Comparison of ENCODE assay signal across 21 cellular contexts in genomic region chr2:151119377-151119776, GRCh38.
A peak's percentile ranks its signal among the peaks of the same experiment; 100 is the strongest.
DNase-seq lines count a peak whose midpoint lies in the region; TF ChIP-seq lines count a peak whose summit lies in the region.
"Had no signal": no experiment of that assay in that cellular context is flagged by ENCODE, and none has a peak within 500 bp of the region (broad histone marks: within the 10 kb centered on the region; RNA-seq: fewer than 3 reads in every experiment).

No MANE protein-coding gene starts in this region.

- peak overlapping the region; percentile 81 for H3K27ac ChIP-seq in neural cell (ENCODE audit: low read length)
- H3K27ac ChIP-seq: 22Rv1, A549, BLaER1 had no signal

- H3K36me3 Mint-ChIP-seq in brain: peaks cover 16% of the 10 kb centered on the region
- H3K36me3 Mint-ChIP-seq: CD14-positive monocyte; CD4-positive, alpha-beta memory T cell; CD4-positive, CD25-positive, alpha-beta regulatory T cell; CD8-positive, alpha-beta memory T cell had no signal

- H3K9ac ChIP-seq in neural cell (ENCODE audit: low read length): peak overlapping the region; percentile 22
- H3K9ac ChIP-seq: BLaER1 had no signal

- TF ChIP-seq RAD21 in neural cell (conservative IDR thresholded peaks at IDR 0.05): no peak

- peak; percentile 39 for DNase-seq in DMS 273 (lab: John Stamatoyannopoulos, UW; ENCODE audit: unreplicated experiment)
- no peak for DNase-seq in DMS 273 treated with DMSO at 0.1 percent for 48 hours (lab: John Stamatoyannopoulos, UW)
- no peak for DNase-seq in globus pallidus (ENCODE audit: low spot score)
- DNase-seq in activated CD4-positive, alpha-beta T cell treated with anti-CD3 and anti-CD28 coated beads, Interleukin-2, amount 50 U/mL, for 4 hours: no peak
- DNase-seq: ACHN; BE2C; CD4-positive, alpha-beta memory T cell; CD4-positive, CD25-positive, alpha-beta regulatory T cell; CD8-positive, alpha-beta memory T cell; DMS153; DMS79; DND-41; EL; GDM1 had no signal

- no peaks in the 10 kb centered on the region for H3K79me2 ChIP-seq in neural cell (replicated peaks; ENCODE audit: insufficient read depth, low read length)

- peaks cover 17 to 53% (median 37%) of the 10 kb centered on the region in 5 experiments for H3K9me3 Mint-ChIP-seq in brain

- H3K4me1 Mint-ChIP-seq in brain: peaks cover 35% of the 10 kb centered on the region
- H3K4me1 Mint-ChIP-seq: CD14-positive monocyte; CD4-positive, alpha-beta memory T cell; CD4-positive, CD25-positive, alpha-beta regulatory T cell; CD8-positive, alpha-beta memory T cell had no signal

- H3K4me3 Mint-ChIP-seq in brain: no peak overlapping the region
- H3K4me3 Mint-ChIP-seq: CD14-positive monocyte; CD4-positive, alpha-beta memory T cell; CD4-positive, CD25-positive, alpha-beta regulatory T cell; CD8-positive, alpha-beta memory T cell had no signal

- TF ChIP-seq CTCF in brain (conservative IDR thresholded peaks at IDR 0.05) (no peak), neural cell (IDR thresholded peaks at IDR 0.05; ENCODE audit: poor library complexity, severe bottlenecking) (no peak)

- H3K27me3 ChIP-seq in neural cell (ENCODE audit: insufficient read depth, low read depth, low read length): no peaks in the 10 kb centered on the region
- H3K27me3 ChIP-seq: BE2C, BLaER1 had no signal

- peak; percentile 56 for TF ChIP-seq EP300 in neural cell (conservative IDR thresholded peaks at IDR 0.05; ENCODE audit: poor library complexity, severe bottlenecking)

- peak overlapping the region in 3 of 5 experiments; percentile 53 to 63 (median 57) for H3K27ac Mint-ChIP-seq in brain
- H3K27ac Mint-ChIP-seq: CD14-positive monocyte; CD4-positive, alpha-beta memory T cell; CD4-positive, CD25-positive, alpha-beta regulatory T cell; CD8-positive, alpha-beta memory T cell had no signal

- peak overlapping the region; percentile 36 for H3K4me2 ChIP-seq in neural cell (ENCODE audit: low read length)
- H3K4me2 ChIP-seq: A549, BLaER1 had no signal

- peaks cover 3% of the 10 kb centered on the region for H3K27me3 Mint-ChIP-seq in brain

- no peak overlapping the region for H2AFZ ChIP-seq in neural cell (ENCODE audit: low read depth, low read length)

- peak overlapping the region; percentile 39 for H3K4me3 ChIP-seq in neural cell (ENCODE audit: low read length)
- H3K4me3 ChIP-seq: A549, BLaER1, GM12878 had no signal

- H3K9me3 ChIP-seq in neural cell (ENCODE audit: low read length): no peaks in the 10 kb centered on the region
- H3K9me3 ChIP-seq: BE2C, BLaER1 had no signal

- H3K36me3 ChIP-seq in neural cell (ENCODE audit: insufficient read depth, low read length): no peaks in the 10 kb centered on the region
- H3K36me3 ChIP-seq: BE2C, BLaER1 had no signal

- peaks cover 3% of the 10 kb centered on the region for H3F3A ChIP-seq in neural cell (ENCODE audit: insufficient read depth, low read length, poor library complexity, severe bottlenecking)

- H3K9me2 ChIP-seq in neural cell (ENCODE audit: insufficient read depth, low read length): no peaks in the 10 kb centered on the region

- H4K20me1 ChIP-seq in neural cell (ENCODE audit: insufficient read depth): no peaks in the 10 kb centered on the region
- H4K20me1 ChIP-seq: BLaER1 had no signal

TF ChIP-seq in neural cell, 6 proteins besides CTCF, POLR2A, EP300 and RAD21:
- TF ChIP-seq SMC3 (conservative IDR thresholded peaks at IDR 0.05; ENCODE audit: poor library complexity) (no peak), POLR2AphosphoS5 (IDR thresholded peaks at IDR 0.05) (peak; percentile 29), REST (IDR thresholded peaks at IDR 0.05; ENCODE audit: borderline replicate concordance) (peak; percentile 78), EZH2 (IDR thresholded peaks at IDR 0.05; ENCODE audit: borderline replicate concordance, insufficient read depth, low read length, poor library complexity, severe bottlenecking) (no peak), TAF1 (IDR thresholded peaks at IDR 0.05; ENCODE audit: low read depth) (no peak)
